Comparison of ENCODE assay signal across 10 cellular contexts in genomic region chr10:61719475-61719874, GRCh38. TPM values are rescaled to one million over a fixed set of nuclear protein-coding genes. Genes with fewer than 3 reads are reported as not detected.
"Had no signal": no experiment of that assay in that cellular context is flagged by ENCODE, and none has a peak within 500 bp of the region (broad histone marks: within the 10 kb centered on the region; RNA-seq: fewer than 3 reads in every experiment).

No MANE protein-coding gene starts in this region.

RNA-seq across cellular contexts. Expression of gene CABCOCO1, which starts 56.7 kb away (rescaled TPM):
- total RNA-seq: left cardiac atrium; left colon; left lobe of liver; left ventricle myocardium inferior; left ventricle myocardium superior; lung microvascular endothelial cell; mammary epithelial cell; mononuclear cell; naive thymus-derived CD4-positive, alpha-beta T cell had no signal
- polyA plus RNA-seq: immature natural killer cell; mammary epithelial cell; naive thymus-derived CD4-positive, alpha-beta T cell had no signal
